In the genomic region with DNA sequence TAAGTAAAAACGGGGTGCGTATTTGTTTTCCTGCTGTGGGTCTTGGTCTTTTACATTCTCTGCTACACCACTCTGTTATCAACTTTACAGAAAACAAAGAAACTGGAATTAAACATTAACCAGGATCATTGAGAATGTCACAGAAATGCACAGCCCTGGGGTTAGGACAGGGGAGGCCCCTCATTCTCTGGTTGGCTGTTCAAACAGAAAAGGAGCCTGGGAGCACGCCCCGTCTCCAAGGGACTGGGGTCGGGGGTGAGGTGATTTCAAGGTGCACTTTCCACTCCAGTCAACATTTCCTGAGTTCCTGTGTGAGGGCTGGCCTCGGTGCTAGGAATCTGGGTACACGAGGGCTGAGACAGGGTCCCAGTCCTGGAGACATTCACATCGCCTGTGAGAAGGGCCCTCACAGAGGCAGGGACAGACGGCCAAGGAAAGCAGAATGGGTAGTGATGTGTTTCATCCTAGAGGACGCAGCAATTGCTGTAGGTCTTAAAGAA, we compare ENCODE assay signal across 16 cellular contexts.
"Had no signal": no experiment of that assay in that cellular context is flagged by ENCODE, and none has a peak within 500 bp of the region (broad histone marks: within the 10 kb centered on the region; RNA-seq: fewer than 3 reads in every experiment).

No MANE protein-coding gene starts in this region.

- DNase-seq: activated CD4-positive, alpha-beta T cell treated with anti-CD3 and anti-CD28 coated beads, Interleukin-2, amount 50 U/mL, for 4 hours; activated CD4-positive, CD25-positive, alpha-beta regulatory T cell treated with anti-CD3 and anti-CD28 coated beads, Interleukin-2, amount 50 U/mL, for 72 hours; activated CD8-positive, alpha-beta memory T cell treated with anti-CD3 and anti-CD28 coated beads, Interleukin-2, amount 10 ng/mL, durations not matched to agents 7 days and 5 days; activated effector memory CD4-positive, alpha-beta T cell treated with anti-CD3 and anti-CD28 coated beads, Interleukin-2, amount 50 U/mL, for 16 hours; activated T-cell treated with anti-CD3 and anti-CD28 coated beads, Interleukin-2, amount 50 U/mL, for 24 hours; dorsolateral prefrontal cortex; foreskin melanocyte; head of caudate nucleus; islet precursor cell; naive B cell; stimulated activated CD4-positive, alpha-beta T cell treated with anti-CD3 and anti-CD28 coated beads, Interleukin-12 subunit alpha, Interleukin-12 subunit beta, amount 100 ng/mL, for 4 hours; stimulated activated CD4-positive, alpha-beta T cell treated with anti-CD3 and anti-CD28 coated beads, Interleukin-2, amount 100 ng/mL, for 48 hours; stimulated activated naive CD4-positive, alpha-beta T cell treated with Interleukin-2 at 50 U/mL for 16 hours; testis had no signal

- H3K27me3 ChIP-seq: testis had no signal

- H3K9me3 ChIP-seq: neutrophil, prostate gland, testis had no signal

- H3K36me3 ChIP-seq: neutrophil, prostate gland had no signal

- ATAC-seq: activated CD8-positive, alpha-beta memory T cell treated with anti-CD3 and anti-CD28 coated beads, Interleukin-2, amount 10 ng/mL, durations not matched to agents 7 days and 5 days had no signal

- H3K4me3 ChIP-seq: dorsolateral prefrontal cortex, prostate gland, testis had no signal

- H3K27ac ChIP-seq: dorsolateral prefrontal cortex, neutrophil, prostate gland, testis had no signal

- H3K4me1 ChIP-seq: prostate gland had no signal
